Comparison of ENCODE assay signal across 8 cellular contexts in the genomic region with DNA sequence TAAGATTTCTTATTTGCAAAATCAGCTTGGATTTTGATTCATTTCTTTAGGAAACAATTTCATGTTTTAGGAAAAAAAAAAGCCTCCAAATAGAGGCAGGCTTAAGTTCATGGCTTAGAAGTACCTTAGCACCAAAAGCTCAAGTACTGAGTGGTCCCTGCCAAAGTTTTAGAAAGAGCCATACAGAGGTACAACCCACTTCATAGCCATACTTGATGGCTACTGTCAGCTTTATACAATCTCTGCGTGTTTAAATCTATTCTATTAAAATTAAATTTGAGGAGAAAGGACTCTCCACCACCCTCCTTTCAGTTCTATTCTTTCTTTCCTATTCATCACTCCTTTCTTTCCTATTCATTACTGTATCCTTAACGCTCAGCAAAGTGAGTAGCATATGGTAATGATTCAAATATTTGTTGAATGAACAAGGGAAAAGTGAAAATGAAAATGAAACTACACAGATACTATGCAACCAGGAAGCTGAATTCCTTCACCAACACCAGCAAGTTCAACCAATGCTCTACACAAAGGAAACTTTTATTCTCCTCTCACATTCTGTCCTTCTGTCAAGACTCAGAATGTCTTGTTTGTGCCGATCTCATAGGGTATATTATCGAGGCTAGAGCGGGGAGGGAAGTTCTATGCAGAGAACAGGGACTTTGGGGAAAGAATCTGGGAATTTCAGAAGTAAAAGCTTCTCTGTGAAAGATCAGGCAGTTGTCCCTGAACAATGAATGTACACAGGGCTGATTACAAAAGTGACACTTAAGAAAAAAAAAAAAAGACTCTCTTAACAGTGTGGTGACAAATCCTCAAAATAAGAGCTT.
A peak's percentile ranks its signal among the peaks of the same experiment; 100 is the strongest.
DNase-seq lines count a peak whose midpoint lies in the region; ATAC-seq, FAIRE-seq and TF ChIP-seq lines count a peak whose summit lies in the region.

No MANE protein-coding gene starts in this region.

- H3K36me3 ChIP-seq in brain microvascular endothelial cell (replicated peaks): no peaks in the 10 kb centered on the region
- no peaks in the 10 kb centered on the region for H3K36me3 ChIP-seq in lung (ENCODE audit: control insufficient read depth in 2 of 2, insufficient read depth in 2 of 2, low read length in 2 of 2)
- H3K36me3 ChIP-seq in mesendoderm (ENCODE audit: control insufficient read depth, insufficient read depth, low read length): no peaks in the 10 kb centered on the region

- H2BK5ac ChIP-seq in mesendoderm (ENCODE audit: low read length): no peak overlapping the region

- no peak overlapping the region for H3K9ac ChIP-seq in mesendoderm (ENCODE audit: low read length)

- no peak for TF ChIP-seq EP300 in A549 (IDR thresholded peaks at IDR 0.05)

- no peak overlapping the region for H3K23ac ChIP-seq in mesendoderm (ENCODE audit: low read length)

- TF ChIP-seq CTCF in A549 (IDR thresholded peaks at IDR 0.05) (no peak), brain microvascular endothelial cell (IDR thresholded peaks at IDR 0.05; ENCODE audit: low read depth, low read length, missing control alignments) (no peak), lung (IDR thresholded peaks at IDR 0.05; ENCODE audit: control extremely low read depth, extremely low read depth) (no peak)

- H4K8ac ChIP-seq in mesendoderm (ENCODE audit: low read depth, low read length): no peak overlapping the region

- H3K4me3 ChIP-seq in A549: peak overlapping the region; percentile 30
- peak overlapping the region; percentile 44 for H3K4me3 ChIP-seq in brain microvascular endothelial cell (ENCODE audit: low read depth, low read length)
- no peak overlapping the region for H3K4me3 ChIP-seq in lung
- H3K4me3 ChIP-seq in mesendoderm (ENCODE audit: low read length): no peak overlapping the region

- H3K79me1 ChIP-seq in mesendoderm (ENCODE audit: low read length): no peaks in the 10 kb centered on the region

- H3K27me3 ChIP-seq in brain microvascular endothelial cell (replicated peaks) (no peaks in the 10 kb centered on the region), lung (ENCODE audit: control insufficient read depth, insufficient read depth) (no peaks in the 10 kb centered on the region), mesendoderm (ENCODE audit: insufficient read depth, low read length, poor library complexity) (no peaks in the 10 kb centered on the region)

- TF ChIP-seq POLR2A in A549 (IDR thresholded peaks at IDR 0.05; ENCODE audit: low read length): no peak

- no peak overlapping the region for H2BK120ac ChIP-seq in mesendoderm (ENCODE audit: low read depth, low read length)

- H3K4ac ChIP-seq in mesendoderm (ENCODE audit: low read depth, low read length): no peak overlapping the region

- in situ Hi-C loops in brain microvascular endothelial cell (cut with HindIII; ENCODE audit: low pct_ligation_motif_present, low sequenced_read_pairs): no loop called here

- CTCF ChIA-PET in A549 (lab: Yijun Ruan, JAX): no interaction called here

- DNase-seq in A549 (ENCODE audit: low read depth in 1 of 2, low spot score in 1 of 2) (no peak), MV-4-11 (lab: John Stamatoyannopoulos, UW) (peak; percentile 69), brain microvascular endothelial cell (no peak), lung (ENCODE audit: low spot score) (no peak), NCI-H510A (lab: John Stamatoyannopoulos, UW) (no peak), NCI-H2196 (lab: John Stamatoyannopoulos, UW; ENCODE audit: unreplicated experiment) (no peak), mesendoderm (no peak)

- H2AK5ac ChIP-seq in mesendoderm (ENCODE audit: low read length): no peak overlapping the region

- H3K56ac ChIP-seq in mesendoderm (ENCODE audit: low read length): no peak overlapping the region

- H3K4me2 ChIP-seq in A549 (peak overlapping the region; percentile 62), mesendoderm (ENCODE audit: low read length) (no peak overlapping the region)

- FAIRE-seq in A549 (lab: Jason Lieb, UNC): no peak

- no peak overlapping the region for H4K5ac ChIP-seq in mesendoderm (ENCODE audit: low read length)

- no peak overlapping the region for H2BK15ac ChIP-seq in mesendoderm (replicated peaks; ENCODE audit: low read depth)

- WGBS in A549 (ENCODE audit: missing lambda C conversion rate): 13% methylated on average over 5 of the region's 5 CpGs
- WGBS in lung, 2 donors: 50 to 65% methylated on average over 5 of the region's 5 CpGs
- WGBS in mesendoderm (ENCODE audit: extremely low coverage, insufficient coverage, low lambda C conversion rate): no CpG with 5 or more reads among the region's 5 CpGs

- ATAC-seq in A549: peak in 1 of 2 experiments; percentile 34; a peak in 1 of 6 replicates
- ATAC-seq in GM19397 (IDR thresholded peaks at IDR 0.05; ENCODE audit: unreplicated experiment): peak; percentile 52
- ATAC-seq in lung (ENCODE audit: insufficient read depth, low FRiP score): peak; percentile 85

- no peaks in the 10 kb centered on the region for H3K79me2 ChIP-seq in mesendoderm (ENCODE audit: control insufficient read depth, insufficient read depth, low read length)

- H3K4me1 ChIP-seq in A549 (no peaks in the 10 kb centered on the region), lung (ENCODE audit: control insufficient read depth in 2 of 2, insufficient read depth in 2 of 2, low read length in 2 of 2) (peaks cover 0 to 3% of the 10 kb centered on the region in 2 donors), mesendoderm (ENCODE audit: control insufficient read depth, low read depth, low read length) (no peaks in the 10 kb centered on the region)

- H3K9me3 ChIP-seq in A549 (no peaks in the 10 kb centered on the region), lung (ENCODE audit: control insufficient read depth in 2 of 2, insufficient read depth in 1 of 2, low read length in 1 of 2) (no peaks in the 10 kb centered on the region)

- H3K27ac ChIP-seq in A549 (peak overlapping the region in 1 of 2 experiments; percentile 56; a peak in 1 of 6 replicates), brain microvascular endothelial cell (peak overlapping the region; percentile 28), lung (ENCODE audit: low read depth in 1 of 2, low read length in 1 of 2) (peak overlapping the region; percentile 35 to 87), mesendoderm (ENCODE audit: low read depth, low read length) (no peak overlapping the region)

- POLR2A ChIA-PET in A549 (lab: Yijun Ruan, JAX): no interaction called here

- H3K18ac ChIP-seq in mesendoderm (ENCODE audit: low read length): no peak overlapping the region

- no peak for TF ChIP-seq RAD21 in A549 (conservative IDR thresholded peaks at IDR 0.05 in 1 of 2, IDR thresholded peaks at IDR 0.05 in 1 of 2)

TF ChIP-seq in A549, 52 proteins besides CTCF, POLR2A, EP300 and RAD21:
- TF ChIP-seq NFE2L2 (conservative IDR thresholded peaks at IDR 0.05; ENCODE audit: low read length) (no peak), BHLHE40 (IDR thresholded peaks at IDR 0.05; ENCODE audit: low read depth, low read length) (no peak), HOXA7 (CRISPR knock-in tag; IDR thresholded peaks at IDR 0.05) (no peak), GATA3 (IDR thresholded peaks at IDR 0.05; ENCODE audit: borderline replicate concordance) (no peak)
- TF ChIP-seq, protein P1, sequence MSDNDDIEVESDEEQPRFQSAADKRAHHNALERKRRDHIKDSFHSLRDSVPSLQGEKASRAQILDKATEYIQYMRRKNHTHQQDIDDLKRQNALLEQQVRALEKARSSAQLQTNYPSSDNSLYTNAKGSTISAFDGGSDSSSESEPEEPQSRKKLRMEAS (IDR thresholded peaks at IDR 0.05): no peak

Comparison
In these comparisons a context has a peak if more than half of its experiments do, and no peak if none do; other contexts are left out.
1. H3K4me3 ChIP-seq: peak in A549 (single experiment) and brain microvascular endothelial cell (single experiment); none in lung (single experiment) and mesendoderm (single experiment).